In the genomic region with DNA sequence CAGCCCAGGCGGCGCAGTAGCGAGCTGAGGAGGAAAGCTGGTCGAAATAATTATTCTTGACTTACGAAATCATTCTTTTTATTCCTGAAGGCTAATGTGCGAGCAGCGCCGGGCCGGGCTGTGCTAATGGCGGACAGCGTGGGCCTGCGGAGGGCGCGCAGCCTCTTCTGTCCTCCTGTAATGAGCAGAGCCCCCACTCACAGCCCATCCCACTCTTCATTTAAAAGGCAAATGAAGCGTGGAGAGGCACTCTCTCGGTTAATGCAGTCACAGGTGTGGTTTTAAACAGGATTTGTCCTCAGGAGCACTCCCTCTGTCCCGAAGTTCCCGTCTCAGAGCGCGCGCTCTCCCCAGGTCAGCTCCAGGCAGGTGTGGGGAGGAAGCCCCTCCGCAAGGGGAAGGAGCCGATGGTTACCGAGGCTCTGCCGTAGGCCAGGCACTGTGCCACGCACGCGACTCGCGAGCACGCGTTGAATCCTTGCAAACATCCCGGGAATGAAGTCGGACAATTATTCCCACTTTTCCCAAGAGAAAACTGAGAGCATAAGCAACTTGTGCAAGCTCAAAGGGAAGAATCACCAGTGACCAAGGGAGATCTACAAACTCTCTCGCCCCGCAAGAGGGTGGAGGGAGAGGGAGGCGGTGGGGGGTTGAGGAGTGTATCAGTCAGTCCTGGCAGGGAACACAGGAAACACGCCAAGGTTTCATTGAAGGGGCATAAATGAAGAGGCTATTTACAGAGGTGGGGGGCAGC, we compare ENCODE assay signal across 2 cellular contexts.
TF ChIP-seq lines count a peak whose summit lies in the region.

No MANE protein-coding gene starts in this region.

TF ChIP-seq in liver, 16 proteins besides CTCF, POLR2A, EP300 and RAD21 (continued from another document):
- TF ChIP-seq, protein P1, sequence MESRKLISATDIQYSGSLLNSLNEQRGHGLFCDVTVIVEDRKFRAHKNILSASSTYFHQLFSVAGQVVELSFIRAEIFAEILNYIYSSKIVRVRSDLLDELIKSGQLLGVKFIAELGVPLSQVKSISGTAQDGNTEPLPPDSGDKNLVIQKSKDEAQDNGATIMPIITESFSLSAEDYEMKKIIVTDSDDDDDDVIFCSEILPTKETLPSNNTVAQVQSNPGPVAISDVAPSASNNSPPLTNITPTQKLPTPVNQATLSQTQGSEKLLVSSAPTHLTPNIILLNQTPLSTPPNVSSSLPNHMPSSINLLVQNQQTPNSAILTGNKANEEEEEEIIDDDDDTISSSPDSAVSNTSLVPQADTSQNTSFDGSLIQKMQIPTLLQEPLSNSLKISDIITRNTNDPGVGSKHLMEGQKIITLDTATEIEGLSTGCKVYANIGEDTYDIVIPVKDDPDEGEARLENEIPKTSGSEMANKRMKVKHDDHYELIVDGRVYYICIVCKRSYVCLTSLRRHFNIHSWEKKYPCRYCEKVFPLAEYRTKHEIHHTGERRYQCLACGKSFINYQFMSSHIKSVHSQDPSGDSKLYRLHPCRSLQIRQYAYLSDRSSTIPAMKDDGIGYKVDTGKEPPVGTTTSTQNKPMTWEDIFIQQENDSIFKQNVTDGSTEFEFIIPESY (IDR thresholded peaks at IDR 0.05): no peak
- no peak for TF ChIP-seq GABPA (IDR thresholded peaks at IDR 0.05 in 1 of 2, conservative IDR thresholded peaks at IDR 0.05 in 1 of 2)
- TF ChIP-seq HNF4G (IDR thresholded peaks at IDR 0.05): no peak
- TF ChIP-seq YY1 (IDR thresholded peaks at IDR 0.05): peak; percentile 72
TF ChIP-seq in liver: peak in this region for 1.

TF ChIP-seq in HepG2, 621 proteins besides CTCF, POLR2A, EP300 and RAD21 (continued from another document):
- TF ChIP-seq, protein P2, sequence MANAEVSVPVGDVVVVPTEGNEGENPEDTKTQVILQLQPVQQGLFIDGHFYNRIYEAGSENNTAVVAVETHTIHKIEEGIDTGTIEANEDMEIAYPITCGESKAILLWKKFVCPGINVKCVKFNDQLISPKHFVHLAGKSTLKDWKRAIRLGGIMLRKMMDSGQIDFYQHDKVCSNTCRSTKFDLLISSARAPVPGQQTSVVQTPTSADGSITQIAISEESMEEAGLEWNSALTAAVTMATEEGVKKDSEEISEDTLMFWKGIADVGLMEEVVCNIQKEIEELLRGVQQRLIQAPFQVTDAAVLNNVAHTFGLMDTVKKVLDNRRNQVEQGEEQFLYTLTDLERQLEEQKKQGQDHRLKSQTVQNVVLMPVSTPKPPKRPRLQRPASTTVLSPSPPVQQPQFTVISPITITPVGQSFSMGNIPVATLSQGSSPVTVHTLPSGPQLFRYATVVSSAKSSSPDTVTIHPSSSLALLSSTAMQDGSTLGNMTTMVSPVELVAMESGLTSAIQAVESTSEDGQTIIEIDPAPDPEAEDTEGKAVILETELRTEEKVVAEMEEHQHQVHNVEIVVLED (CRISPR knock-in tag; IDR thresholded peaks at IDR 0.05; ENCODE audit: borderline replicate concordance): no peak
- TF ChIP-seq SP140L (CRISPR knock-in tag; IDR thresholded peaks at IDR 0.05; ENCODE audit: borderline replicate concordance) (no peak), ZIK1 (CRISPR knock-in tag; IDR thresholded peaks at IDR 0.05; ENCODE audit: borderline replicate concordance, low read depth) (no peak), ZBTB3 (CRISPR knock-in tag; IDR thresholded peaks at IDR 0.05; ENCODE audit: borderline replicate concordance, low read depth) (no peak), ESRRA (CRISPR knock-in tag; IDR thresholded peaks at IDR 0.05; ENCODE audit: low read depth) (no peak), SETDB1 (CRISPR knock-in tag; IDR thresholded peaks at IDR 0.05; ENCODE audit: borderline replicate concordance) (no peak), MAFK (conservative IDR thresholded peaks at IDR 0.05 in 1 of 2, IDR thresholded peaks at IDR 0.05 in 1 of 2; ENCODE audit: low read length in 2 of 2) (no peak), RORA (CRISPR knock-in tag; IDR thresholded peaks at IDR 0.05) (no peak), ZKSCAN1 (IDR thresholded peaks at IDR 0.05; ENCODE audit: low read length) (no peak), KLF12 (CRISPR knock-in tag; IDR thresholded peaks at IDR 0.05; ENCODE audit: borderline replicate concordance) (no peak), POGZ (CRISPR knock-in tag; IDR thresholded peaks at IDR 0.05) (no peak)
- TF ChIP-seq, protein P3, sequence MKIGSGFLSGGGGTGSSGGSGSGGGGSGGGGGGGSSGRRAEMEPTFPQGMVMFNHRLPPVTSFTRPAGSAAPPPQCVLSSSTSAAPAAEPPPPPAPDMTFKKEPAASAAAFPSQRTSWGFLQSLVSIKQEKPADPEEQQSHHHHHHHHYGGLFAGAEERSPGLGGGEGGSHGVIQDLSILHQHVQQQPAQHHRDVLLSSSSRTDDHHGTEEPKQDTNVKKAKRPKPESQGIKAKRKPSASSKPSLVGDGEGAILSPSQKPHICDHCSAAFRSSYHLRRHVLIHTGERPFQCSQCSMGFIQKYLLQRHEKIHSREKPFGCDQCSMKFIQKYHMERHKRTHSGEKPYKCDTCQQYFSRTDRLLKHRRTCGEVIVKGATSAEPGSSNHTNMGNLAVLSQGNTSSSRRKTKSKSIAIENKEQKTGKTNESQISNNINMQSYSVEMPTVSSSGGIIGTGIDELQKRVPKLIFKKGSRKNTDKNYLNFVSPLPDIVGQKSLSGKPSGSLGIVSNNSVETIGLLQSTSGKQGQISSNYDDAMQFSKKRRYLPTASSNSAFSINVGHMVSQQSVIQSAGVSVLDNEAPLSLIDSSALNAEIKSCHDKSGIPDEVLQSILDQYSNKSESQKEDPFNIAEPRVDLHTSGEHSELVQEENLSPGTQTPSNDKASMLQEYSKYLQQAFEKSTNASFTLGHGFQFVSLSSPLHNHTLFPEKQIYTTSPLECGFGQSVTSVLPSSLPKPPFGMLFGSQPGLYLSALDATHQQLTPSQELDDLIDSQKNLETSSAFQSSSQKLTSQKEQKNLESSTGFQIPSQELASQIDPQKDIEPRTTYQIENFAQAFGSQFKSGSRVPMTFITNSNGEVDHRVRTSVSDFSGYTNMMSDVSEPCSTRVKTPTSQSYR (CRISPR knock-in tag; IDR thresholded peaks at IDR 0.05; ENCODE audit: borderline replicate concordance): no peak
